Comparison of ENCODE assay signal across 2 cellular contexts in genomic region chr7:664402-664775, GRCh38.
TF ChIP-seq lines count a peak whose summit lies in the region.

No MANE protein-coding gene starts in this region.

TF ChIP-seq in H1, 55 proteins besides CTCF, POLR2A, EP300 and RAD21:
- TF ChIP-seq USF2 (IDR thresholded peaks at IDR 0.05; ENCODE audit: low read length) (no peak), ATF2 (IDR thresholded peaks at IDR 0.05; ENCODE audit: low read length) (no peak)

TF ChIP-seq in GM12891, 5 proteins besides CTCF, POLR2A, EP300 and RAD21:
- TF ChIP-seq POLR2AphosphoS5 (IDR thresholded peaks at IDR 0.05; ENCODE audit: low read depth, low read length) (no peak), TAF1 (IDR thresholded peaks at IDR 0.05; ENCODE audit: low read depth, low read length) (no peak), SPI1 (IDR thresholded peaks at IDR 0.05; ENCODE audit: low read depth, low read length) (no peak), POU2F2 (IDR thresholded peaks at IDR 0.05; ENCODE audit: low read depth, low read length) (no peak), PAX5 (IDR thresholded peaks at IDR 0.05; ENCODE audit: insufficient read depth, low read length, severe bottlenecking) (no peak)
